In genomic region chr5:64295100-64295499, GRCh38 we compare ENCODE assay signal across 9 cellular contexts.
"Had no signal": no experiment of that assay in that cellular context is flagged by ENCODE, and none has a peak within 500 bp of the region (broad histone marks: within the 10 kb centered on the region; RNA-seq: fewer than 3 reads in every experiment).

No MANE protein-coding gene starts in this region.

- H3K27ac ChIP-seq: tibial artery, vagina had no signal

- H3K4me3 ChIP-seq: tibial artery, vagina had no signal

- H3K27me3 ChIP-seq: tibial artery, vagina had no signal

- H3K36me3 ChIP-seq: tibial artery, vagina had no signal

- H3K9me3 ChIP-seq: vagina had no signal

- DNase-seq: activated CD4-positive, alpha-beta memory T cell treated with anti-CD3 and anti-CD28 coated beads, Interleukin-2, amount 10 ng/mL, durations not matched to agents 7 days and 5 days; activated CD4-positive, alpha-beta T cell treated with anti-CD3 and anti-CD28 coated beads for 4 hours; activated naive CD4-positive, alpha-beta T cell treated with anti-CD3 and anti-CD28 coated beads, Interleukin-2, amount 50 U/mL, for 16 hours; activated T-cell treated with anti-CD3 and anti-CD28 coated beads, Interleukin-2, amount 50 U/mL, for 24 hours; left ventricle myocardium superior; mesendoderm; posterior cingulate gyrus; tibial artery had no signal

- H3K4me1 ChIP-seq: vagina had no signal
